ENCODE assay signal across 17 cellular contexts in the genomic region with DNA sequence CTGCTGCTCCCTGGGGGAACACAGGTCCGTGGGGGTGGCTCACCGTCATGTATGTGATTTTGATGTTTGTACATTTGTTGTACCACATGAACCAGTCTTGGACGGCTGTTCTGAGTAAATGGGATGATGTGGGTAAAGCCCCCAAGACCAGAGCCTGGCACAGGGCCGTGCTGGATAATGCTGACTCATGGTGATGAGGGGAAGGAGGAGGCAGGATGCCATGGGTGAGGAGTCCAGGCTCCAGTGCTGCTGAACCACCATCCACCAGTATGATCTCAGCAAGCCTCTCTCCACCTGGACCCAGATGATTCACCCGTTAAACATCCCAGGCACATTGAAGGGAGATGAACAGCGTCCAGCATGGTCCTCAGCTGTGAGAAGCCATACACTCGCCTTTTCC. TPM values are rescaled to one million over a fixed set of nuclear protein-coding genes. Genes with fewer than 3 reads are reported as not detected.
DNase-seq lines count a peak whose midpoint lies in the region; ATAC-seq, FAIRE-seq and TF ChIP-seq lines count a peak whose summit lies in the region.
"Had no signal": no experiment of that assay in that cellular context is flagged by ENCODE, and none has a peak within 500 bp of the region (broad histone marks: within the 10 kb centered on the region; RNA-seq: fewer than 3 reads in every experiment).

No MANE protein-coding gene starts in this region.

- no peak for TF ChIP-seq POLR2A in H54 (IDR thresholded peaks at IDR 0.05; ENCODE audit: low read depth, low read length)

- H3K36me3 ChIP-seq in SJSA1 = no peaks in the 10 kb centered on the region
- H3K36me3 ChIP-seq: Peyer's patch had no signal

- no peaks in the 10 kb centered on the region for H3K27me3 ChIP-seq in SJSA1 (replicated peaks)
- H3K27me3 ChIP-seq: Peyer's patch had no signal

- DNase-seq in A172 (ENCODE audit: low spot score) (peak; percentile 85), H54 (ENCODE audit: insufficient read length, low spot score) (peak; percentile 84), SJSA1 (ENCODE audit: low read depth in 1 of 2, low spot score in 2 of 2) (peak; percentile 54 to 71), fibroblast of pulmonary artery (ENCODE audit: low read depth) (peak; percentile 67), substantia nigra (lab: John Stamatoyannopoulos, UW) (no peak)
- DNase-seq: activated CD8-positive, alpha-beta memory T cell treated with anti-CD3 and anti-CD28 coated beads for 24 hours; AML-193; DMS79; NCI-H1105; NCI-H524; Peyer's patch; stimulated activated CD4-positive, alpha-beta T cell treated with anti-CD3 and anti-CD28 coated beads, Interleukin-15, amount 100 ng/mL, for 24 hours had no signal

- ATAC-seq in GM18868 (IDR thresholded peaks at IDR 0.05; ENCODE audit: unreplicated experiment) (no peak), GM21576 (IDR thresholded peaks at IDR 0.05; ENCODE audit: unreplicated experiment) (no peak), GM21529 (IDR thresholded peaks at IDR 0.05; ENCODE audit: unreplicated experiment) (no peak)

- H3K27ac ChIP-seq in SJSA1 (peak overlapping the region; percentile 68), substantia nigra (ENCODE audit: low read depth, low read length, poor library complexity, severe bottlenecking) (no peak overlapping the region)
- H3K27ac ChIP-seq: Peyer's patch had no signal

- H3K9me3 ChIP-seq in SJSA1 (replicated peaks) = peaks cover 2% of the 10 kb centered on the region; the same call in 1 of the 2 replicates

- FAIRE-seq in H54 (lab: Jason Lieb, UNC) = peak; percentile 36
- FAIRE-seq: TTC549 had no signal

- no peak for TF ChIP-seq CTCF in fibroblast of pulmonary artery (IDR thresholded peaks at IDR 0.05; ENCODE audit: low read length, missing control alignments)

- peaks cover 19% of the 10 kb centered on the region for H3K4me1 ChIP-seq in SJSA1 (replicated peaks)
- H3K4me1 ChIP-seq: Peyer's patch had no signal

- H3K4me3 ChIP-seq in SJSA1 (no peak overlapping the region), fibroblast of pulmonary artery (replicated peaks; ENCODE audit: low read depth, low read length) (no peak overlapping the region)
- H3K4me3 ChIP-seq: Peyer's patch had no signal

RNA-seq across cellular contexts. Expression of a gene that starts 9.6 kb away (rescaled TPM):
- 0.78 and 2.4 TPM in 2 replicates for total RNA-seq in A172 (2014; rRNA removed; shearing (Covaris generic))
- 0.24 TPM in 1 of 2 replicates, not detected in the other for total RNA-seq in SJSA1 (2014; rRNA removed; shearing (Covaris generic))
- total RNA-seq: HT-29, Peyer's patch had no signal

Comparison
In these comparisons a context has a peak if more than half of its experiments do, and no peak if none do; other contexts are left out.
1. DNase-seq: peak in A172 (single experiment), H54 (single experiment), SJSA1 (2 of 2) and fibroblast of pulmonary artery (single experiment); none in substantia nigra (0 of 49).